In genomic region chrX:57592159-57592893, GRCh38 we compare ENCODE assay signal across 8 cellular contexts. TPM values are rescaled to one million over a fixed set of nuclear protein-coding genes. Genes with fewer than 3 reads are reported as not detected.
DNase-seq lines count a peak whose midpoint lies in the region; ATAC-seq, FAIRE-seq and TF ChIP-seq lines count a peak whose summit lies in the region.
"Not testable (repeated sequence)": the region's sequence is repeated elsewhere in the genome, so short reads cannot be mapped to it uniquely, and the experiment has no call there.

No MANE protein-coding gene starts in this region.

- intact Hi-C loops in cardiac septum (cut with DNase I); thyroid gland (cut with DNase I): not testable (repeated sequence)

- peak overlapping the region; percentile 79 for H3K4me2 ChIP-seq in astrocyte (ENCODE audit: low read length)

- H3K4me1 ChIP-seq in HAP-1 (peaks cover 23% of the 10 kb centered on the region), HUES64 (ENCODE audit: insufficient read depth, low read length) (peaks cover 17% of the 10 kb centered on the region; the same call in 1 of the 2 replicates), astrocyte (ENCODE audit: insufficient read depth, low read length) (peaks cover 20% of the 10 kb centered on the region), thyroid gland (peaks cover 6 to 14% of the 10 kb centered on the region in 2 donors)

- WGBS in HUES64: 1% methylated on average over 51 of the region's 84 CpGs
- no CpG with 5 or more reads among the region's 84 CpGs for WGBS in thyroid gland, 2 donors

- H3K4me3 Mint-ChIP-seq in T-helper 17 cell: peak overlapping the region; percentile 45
- peak overlapping the region; percentile 69 for H3K4me3 Mint-ChIP-seq in astrocyte (ENCODE audit: unreplicated experiment)
- peak overlapping the region; percentile 71 for H3K4me3 Mint-ChIP-seq in neural crest cell

- FAIRE-seq in GM12891 (lab: Jason Lieb, UNC): peak; percentile 92
- FAIRE-seq in astrocyte (lab: Jason Lieb, UNC): not testable (repeated sequence)

- H3K4me1 Mint-ChIP-seq in T-helper 17 cell: peaks cover 13% of the 10 kb centered on the region
- peaks cover 19% of the 10 kb centered on the region for H3K4me1 Mint-ChIP-seq in astrocyte (ENCODE audit: low read depth, unreplicated experiment)
- peaks cover 38% of the 10 kb centered on the region for H3K4me1 Mint-ChIP-seq in neural crest cell

- H4K20me1 ChIP-seq in astrocyte (ENCODE audit: insufficient read depth, low read length): peaks cover 13% of the 10 kb centered on the region

- DNase-seq in GM12891 (ENCODE audit: insufficient read length, low spot score); astrocyte (ENCODE audit: low read depth): not testable (repeated sequence)
- DNase-seq in HAP-1 (ENCODE audit: low spot score in 2 of 2): peak in 1 of 2 experiments; percentile 54
- DNase-seq in T-helper 17 cell: peak in 2 of 3 donors; percentile 9 to 16
- DNase-seq in cardiac septum (ENCODE audit: low spot score): peak; percentile 76
- peak; percentile 18 for DNase-seq in neural crest cell (ENCODE audit: low read depth, low spot score)
- peak; percentile 38 to 43 for DNase-seq in thyroid gland

- in situ Hi-C loops in HAP-1 (cut with MboI; ENCODE audit: low sequenced_read_pairs): loop anchor here (25.0 kb wide), 2 partner anchors 195 to 320 kb away; partner anchors contain the start of gene ZXDA

- ATAC-seq in T-helper 17 cell: peak; percentile 78

- not testable (repeated sequence) for H3K27me3 Mint-ChIP-seq in T-helper 17 cell; astrocyte (ENCODE audit: low read depth, unreplicated experiment); neural crest cell (ENCODE audit: low read depth)

- not testable (repeated sequence) for H3K27ac Mint-ChIP-seq in T-helper 17 cell; astrocyte (ENCODE audit: unreplicated experiment); neural crest cell (ENCODE audit: unreplicated experiment)

- H3K9me3 ChIP-seq in HAP-1; HUES64 (ENCODE audit: insufficient read depth, low read depth, low read length); T-helper 17 cell (ENCODE audit: control insufficient read depth, low read length, poor library complexity, severe bottlenecking); astrocyte (ENCODE audit: insufficient read depth, low read depth, low read length); thyroid gland: not testable (repeated sequence)

- not testable (repeated sequence) for TF ChIP-seq CTCF in astrocyte (IDR thresholded peaks at IDR 0.05; ENCODE audit: insufficient read depth, low read depth, low read length); neural crest cell (conservative IDR thresholded peaks at IDR 0.05); thyroid gland (IDR thresholded peaks at IDR 0.05)

- not testable (repeated sequence) for H2AFZ ChIP-seq in astrocyte (ENCODE audit: low read depth, low read length)

- peak overlapping the region; percentile 54 for H3K4me3 ChIP-seq in HAP-1
- H3K4me3 ChIP-seq in HUES64 (ENCODE audit: low read length): peak overlapping the region; percentile 70
- H3K4me3 ChIP-seq in astrocyte (ENCODE audit: insufficient read depth, low read depth, low read length): peak overlapping the region; percentile 23
- H3K4me3 ChIP-seq in thyroid gland (replicated peaks in 1 of 3): peak overlapping the region in 2 of 3 donors; percentile 8 to 46

- peak overlapping the region; percentile 55; the same call in 1 of the 2 replicates for H3K27ac ChIP-seq in HUES64 (ENCODE audit: low read depth, low read length)
- H3K27ac ChIP-seq in astrocyte (ENCODE audit: low read depth, low read length): peak overlapping the region; percentile 53
- peak overlapping the region; percentile 86 to 92 (median 89) for H3K27ac ChIP-seq in thyroid gland

- not testable (repeated sequence) for H3K36me3 ChIP-seq in HAP-1 (replicated peaks); HUES64 (ENCODE audit: insufficient read depth, low read length); astrocyte (ENCODE audit: insufficient read depth, low read length); thyroid gland

- not testable (repeated sequence) for H3K9me3 Mint-ChIP-seq in astrocyte (ENCODE audit: unreplicated experiment); neural crest cell

- H3K27me3 ChIP-seq in HAP-1 (ENCODE audit: low read depth); HUES64 (ENCODE audit: insufficient read depth, low read length); astrocyte (ENCODE audit: insufficient read depth, low read length); thyroid gland: not testable (repeated sequence)

- H3K9ac ChIP-seq in HUES64 (ENCODE audit: low read depth, low read length): peak overlapping the region; percentile 71
- H3K9ac ChIP-seq in astrocyte (ENCODE audit: low read length): peak overlapping the region; percentile 68

- not testable (repeated sequence) for H3K36me3 Mint-ChIP-seq in T-helper 17 cell (ENCODE audit: low read depth); astrocyte (ENCODE audit: low read depth, unreplicated experiment); neural crest cell (ENCODE audit: low read depth)

- peaks cover 17% of the 10 kb centered on the region for H3K79me2 ChIP-seq in astrocyte (ENCODE audit: insufficient read depth, low read length)

- not testable (repeated sequence) for TF ChIP-seq POLR2A in GM12891 (IDR thresholded peaks at IDR 0.05; ENCODE audit: low read depth, low read length)
- TF ChIP-seq POLR2A in thyroid gland (IDR thresholded peaks at IDR 0.05): peak in 1 of 2 donors; percentile 56

RNA-seq across cellular contexts. Expression of gene ZXDB, which starts 0.5 kb away (rescaled TPM):
- polyA plus RNA-seq in GM12891 (2012; ENCODE audit: low read depth, missing spikeins): 1.8 TPM
- 5.0 TPM for polyA plus RNA-seq in HUES64 (2013, experiment 1 of 2)
- polyA plus RNA-seq in HUES64 (2013, experiment 2 of 2): 5.5 TPM
- total RNA-seq in T-helper 17 cell: 10 to 100 TPM; 19.9 to 21.2 TPM
- 4.8 and 5.1 TPM in 2 replicates for total RNA-seq in astrocyte
- 6.2 TPM for total RNA-seq in cardiac septum
- 6.8 and 7.1 TPM in 2 replicates for total RNA-seq in neural crest cell
- total RNA-seq in thyroid gland: 10 to 100 TPM; 13.4 to 19.6 (median 15.4) TPM
